ENCODE assay signal across 8 cellular contexts in genomic region chr19:18999896-19000620, GRCh38. TPM values are rescaled to one million over a fixed set of nuclear protein-coding genes. Genes with fewer than 3 reads are reported as not detected.
DNase-seq lines count a peak whose midpoint lies in the region; TF ChIP-seq lines count a peak whose summit lies in the region.
"Had no signal": no experiment of that assay in that cellular context is flagged by ENCODE, and none has a peak within 500 bp of the region (broad histone marks: within the 10 kb centered on the region; RNA-seq: fewer than 3 reads in every experiment).

No MANE protein-coding gene starts in this region.

- H3K9me3 Mint-ChIP-seq in Calu3 (ENCODE audit: low read depth, unreplicated experiment): no peaks in the 10 kb centered on the region

- H3K27ac Mint-ChIP-seq in Calu3 (ENCODE audit: unreplicated experiment): no peak overlapping the region

- peak; percentile 7 for DNase-seq in Calu3
- peak; percentile 71 for DNase-seq in HuH-7.5 (ENCODE audit: low spot score)
- peak; percentile 22 to 24 for DNase-seq in cardiac fibroblast (ENCODE audit: low read depth in 2 of 2)
- peak; percentile 80 for DNase-seq in myocyte (ENCODE audit: low read depth)
- DNase-seq in DMS153 treated with DMSO at 0.1 percent for 48 hours (lab: John Stamatoyannopoulos, UW; ENCODE audit: unreplicated experiment): no peak
- no peak for DNase-seq in stimulated activated CD4-positive, alpha-beta T cell treated with anti-CD3 and anti-CD28 coated beads, Interleukin-1b, Interleukin-23, amount 100 ng/mL, for 48 hours
- no peak for DNase-seq in stimulated activated naive CD4-positive, alpha-beta T cell (lab: John Stamatoyannopoulos, UW)
- DNase-seq: activated T-cell treated with anti-CD3 and anti-CD28 coated beads, Interleukin-2, amount 50 U/mL, for 1 hour had no signal

- peaks cover 29% of the 10 kb centered on the region for H3K36me3 Mint-ChIP-seq in Calu3 (ENCODE audit: insufficient read depth, unreplicated experiment)

- TF ChIP-seq CTCF in Calu3 (IDR thresholded peaks at IDR 0.05; ENCODE audit: unreplicated experiment) (no peak), cardiac fibroblast (IDR thresholded peaks at IDR 0.05; ENCODE audit: low read depth, low read length) (peak; percentile 40)

- H3K4me3 ChIP-seq in cardiac fibroblast (replicated peaks in 1 of 2; ENCODE audit: low read depth in 2 of 2, low read length in 2 of 2): no peak overlapping the region

- H3K4me1 Mint-ChIP-seq in Calu3 (ENCODE audit: low read depth, unreplicated experiment): peaks cover 11% of the 10 kb centered on the region

- H3K27me3 Mint-ChIP-seq in Calu3 (ENCODE audit: unreplicated experiment): no peaks in the 10 kb centered on the region

- intact Hi-C loops in Calu3 (cut with micrococcal nuclease; ENCODE audit: unreplicated experiment): no loop called here

- CTCF ChIA-PET in Calu3 (lab: Charles Lee): no interaction called here

- H3K4me3 Mint-ChIP-seq in Calu3 (ENCODE audit: low read depth, unreplicated experiment): no peak overlapping the region

- no TSS peak for BruUV-seq in Calu3 (replicated peaks; lab: Mats Ljungman, UMichigan)

RNA-seq across cellular contexts. Expression of gene SUGP2, which starts 33.3 kb away (rescaled TPM):
- total RNA-seq in Calu3 (2022) (67.1 and 77.2 TPM in 2 replicates), myocyte (90.9 and 101 TPM in 2 replicates)
- polyA plus RNA-seq in myocyte (2012): 63.8 TPM

RNA-seq across cellular contexts. Expression of gene ARMC6, which starts 33.3 kb away (rescaled TPM):
- total RNA-seq in Calu3 (2022) (24.0 and 24.6 TPM in 2 replicates), myocyte (51.4 and 55.8 TPM in 2 replicates)
- polyA plus RNA-seq in myocyte (2012): 28.6 TPM

RNA-seq across cellular contexts. Expression of gene HOMER3, which starts 59.0 kb away (rescaled TPM):
- total RNA-seq in Calu3 (2022): 19.0 and 20.2 TPM in 2 replicates
- 203 and 240 TPM in 2 replicates for total RNA-seq in myocyte
- polyA plus RNA-seq in myocyte (2012): 139 TPM

Comparison
In these comparisons a context has a peak if more than half of its experiments do, and no peak if none do; other contexts are left out.
1. DNase-seq: peak in Calu3 (single experiment), HuH-7.5 (single experiment), cardiac fibroblast (2 of 2) and myocyte (single experiment); none in DMS153 treated with DMSO at 0.1 percent for 48 hours (single experiment), stimulated activated CD4-positive, alpha-beta T cell treated with anti-CD3 and anti-CD28 coated beads, Interleukin-1b, Interleukin-23, amount 100 ng/mL, for 48 hours (single experiment) and stimulated activated naive CD4-positive, alpha-beta T cell (0 of 6).